10 cellular contexts compared by ENCODE assay signal in the genomic region with DNA sequence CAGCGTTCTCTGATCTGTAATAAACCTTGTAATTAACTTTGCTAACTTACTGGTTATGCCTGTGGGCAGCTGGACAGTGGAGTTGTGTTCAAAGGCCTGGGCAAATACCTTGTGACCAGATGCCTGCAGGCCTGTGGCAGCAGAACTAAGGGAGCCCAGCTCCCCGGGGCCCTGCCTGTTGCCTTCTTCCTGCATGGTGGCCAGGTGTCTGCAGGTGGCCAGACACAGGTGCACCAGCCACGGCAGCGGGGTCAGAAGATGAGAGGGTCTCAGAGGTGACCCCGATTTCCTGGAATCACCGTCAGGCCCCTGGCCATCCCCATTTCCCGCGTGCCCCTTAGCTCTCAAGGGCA.
DNase-seq lines count a peak whose midpoint lies in the region; ATAC-seq and TF ChIP-seq lines count a peak whose summit lies in the region.
"Had no signal": no experiment of that assay in that cellular context is flagged by ENCODE, and none has a peak within 500 bp of the region (broad histone marks: within the 10 kb centered on the region; RNA-seq: fewer than 3 reads in every experiment).

No MANE protein-coding gene starts in this region.

- 50% methylated on average over 8 of the region's 8 CpGs for WGBS in prostate gland

- TF ChIP-seq CTCF in Peyer's patch (IDR thresholded peaks at IDR 0.05) (no peak), fibroblast of mammary gland (conservative IDR thresholded peaks at IDR 0.05; ENCODE audit: control insufficient read depth, insufficient read depth, low read depth, low read length) (no peak), prostate gland (IDR thresholded peaks at IDR 0.05) (no peak)

- H3K36me3 ChIP-seq in ES-I3 (ENCODE audit: insufficient read depth, low read length) = no peaks in the 10 kb centered on the region
- H3K36me3 ChIP-seq in Peyer's patch = no peaks in the 10 kb centered on the region
- no peaks in the 10 kb centered on the region for H3K36me3 ChIP-seq in prostate gland

- H3K27me3 ChIP-seq in Peyer's patch = peaks cover 0 to 13% of the 10 kb centered on the region in 2 donors
- no peaks in the 10 kb centered on the region for H3K27me3 ChIP-seq in prostate gland (replicated peaks; ENCODE audit: insufficient read depth)

- no peak overlapping the region for H3K27ac ChIP-seq in Peyer's patch
- H3K27ac ChIP-seq in prostate gland = no peak overlapping the region

- DNase-seq in Peyer's patch (peak in 1 of 3 donors; percentile 23), fibroblast of mammary gland (ENCODE audit: low read depth) (no peak), prostate gland (ENCODE audit: low spot score) (no peak), COR-L47 (lab: John Stamatoyannopoulos, UW) (no peak), GDM1 (lab: John Stamatoyannopoulos, UW) (no peak)
- no peak for DNase-seq in effector CD4-positive, alpha-beta T cell
- DNase-seq: NCI-H2081; stimulated activated naive CD8-positive, alpha-beta T cell treated with anti-CD3 and anti-CD28 coated beads, Interleukin-15, amount 100 ng/mL, for 72 hours had no signal

- TF ChIP-seq POLR2A in Peyer's patch (IDR thresholded peaks at IDR 0.05) (no peak), prostate gland (IDR thresholded peaks at IDR 0.05) (no peak)

- intact Hi-C loops in prostate gland (cut with DNase I) = no loop called here

- no peaks in the 10 kb centered on the region for H3K4me1 ChIP-seq in ES-I3 (ENCODE audit: insufficient read depth, low read length)
- H3K4me1 ChIP-seq in Peyer's patch = peaks cover 0 to 10% (median 0%) of the 10 kb centered on the region in 4 donors
- no peaks in the 10 kb centered on the region for H3K4me1 ChIP-seq in prostate gland (replicated peaks)

- no peak for ATAC-seq in HG03025 (IDR thresholded peaks at IDR 0.05; ENCODE audit: low FRiP score, unreplicated experiment)
- ATAC-seq: stimulated activated naive CD8-positive, alpha-beta T cell treated with anti-CD3 and anti-CD28 coated beads, Interleukin-15, amount 100 ng/mL, for 72 hours had no signal

- peak overlapping the region; percentile 65; the same call in 1 of the 2 replicates for H3K9ac ChIP-seq in ES-I3 (ENCODE audit: low read depth, low read length)

- H3K4me3 ChIP-seq in Peyer's patch (peak overlapping the region in 3 of 4 donors; percentile 18 to 47 (median 37)), fibroblast of mammary gland (ENCODE audit: control insufficient read depth, low read depth, low read length) (peak overlapping the region; percentile 4), prostate gland (peak overlapping the region; percentile 33 to 44)

- H3K9me3 ChIP-seq in ES-I3 (ENCODE audit: control insufficient read depth, insufficient read depth, low read length) = no peaks in the 10 kb centered on the region
- no peaks in the 10 kb centered on the region for H3K9me3 ChIP-seq in Peyer's patch
- no peaks in the 10 kb centered on the region for H3K9me3 ChIP-seq in prostate gland
